In genomic region chr12:25186038-25186787, GRCh38 we compare ENCODE assay signal across 11 cellular contexts. TPM values are rescaled to one million over a fixed set of nuclear protein-coding genes. Genes with fewer than 3 reads are reported as not detected.
DNase-seq lines count a peak whose midpoint lies in the region; ATAC-seq, FAIRE-seq and TF ChIP-seq lines count a peak whose summit lies in the region.
"Had no signal": no experiment of that assay in that cellular context is flagged by ENCODE, and none has a peak within 500 bp of the region (broad histone marks: within the 10 kb centered on the region; RNA-seq: fewer than 3 reads in every experiment).

No MANE protein-coding gene starts in this region.

- peak; percentile 38 for FAIRE-seq in GM18507 (lab: Jason Lieb, UNC)

- no peak for TF ChIP-seq POLR2A in stomach (IDR thresholded peaks at IDR 0.05)

- H3K27ac ChIP-seq in effector memory CD4-positive, alpha-beta T cell (ENCODE audit: insufficient read depth, low read length, poor library complexity, severe bottlenecking), result peak overlapping the region; percentile 44
- H3K27ac ChIP-seq in caudate nucleus (ENCODE audit: low read depth, low read length) (no peak overlapping the region), stomach (no peak overlapping the region)
- H3K27ac ChIP-seq: vagina had no signal

- H3K27me3 ChIP-seq in effector memory CD4-positive, alpha-beta T cell (replicated peaks; ENCODE audit: control insufficient read depth, insufficient read depth, low read length, poor library complexity, severe bottlenecking), result no peaks in the 10 kb centered on the region
- no peaks in the 10 kb centered on the region for H3K27me3 ChIP-seq in stomach
- H3K27me3 ChIP-seq: vagina had no signal

- no peaks in the 10 kb centered on the region for H3K9me3 ChIP-seq in effector memory CD4-positive, alpha-beta T cell (ENCODE audit: control insufficient read depth, low read length)
- no peaks in the 10 kb centered on the region for H3K9me3 ChIP-seq in stomach
- H3K9me3 ChIP-seq: vagina had no signal

- no peak for TF ChIP-seq EP300 in stomach (IDR thresholded peaks at IDR 0.05)

- peak; percentile 9 for ATAC-seq in GM19468 (IDR thresholded peaks at IDR 0.05; ENCODE audit: extremely low read depth, unreplicated experiment)
- ATAC-seq in HG03565 (IDR thresholded peaks at IDR 0.05; ENCODE audit: unreplicated experiment), result peak; percentile 69
- ATAC-seq: left colon had no signal

- no peaks in the 10 kb centered on the region for H3K36me3 ChIP-seq in effector memory CD4-positive, alpha-beta T cell (ENCODE audit: control insufficient read depth, insufficient read depth, low read length)
- no peaks in the 10 kb centered on the region for H3K36me3 ChIP-seq in stomach
- H3K36me3 ChIP-seq: vagina had no signal

- 65 to 93% (median 91%) methylated on average over 4 of the region's 4 CpGs for WGBS in stomach, 5 donors

- intact Hi-C loops in posterior vena cava (cut with DNase I) (no loop called here), stomach (cut with DNase I; ENCODE audit: low total_unique reads) (no loop called here)

- DNase-seq in GM18507 (ENCODE audit: extremely low spot score, insufficient read length, low read depth) (no peak), caudate nucleus (lab: John Stamatoyannopoulos, UW) (no peak), posterior vena cava (ENCODE audit: low spot score) (no peak), DMS53 treated with DMSO at 0.1 percent for 48 hours (lab: John Stamatoyannopoulos, UW; ENCODE audit: unreplicated experiment) (no peak), stomach (no peak)
- no peak for DNase-seq in effector memory CD4-positive, alpha-beta T cell
- DNase-seq: activated CD4-positive, alpha-beta T cell treated with anti-CD3 and anti-CD28 coated beads, Interleukin-2, amount 50 U/mL, for 4 hours; left colon had no signal

- no peaks in the 10 kb centered on the region for H3K4me1 ChIP-seq in effector memory CD4-positive, alpha-beta T cell (ENCODE audit: control insufficient read depth, insufficient read depth, low read length, poor library complexity, severe bottlenecking)
- no peaks in the 10 kb centered on the region for H3K4me1 ChIP-seq in stomach
- H3K4me1 ChIP-seq: vagina had no signal

- TF ChIP-seq CTCF in stomach (IDR thresholded peaks at IDR 0.05), result no peak

- H3K4me3 ChIP-seq in effector memory CD4-positive, alpha-beta T cell (ENCODE audit: insufficient read depth, low read depth, low read length, poor library complexity, severe bottlenecking), result peak overlapping the region; percentile 42
- no peak overlapping the region for H3K4me3 ChIP-seq in stomach
- H3K4me3 ChIP-seq: vagina had no signal

RNA-seq across cellular contexts. Expression of gene DNAI7, which starts 8.7 kb away (rescaled TPM):
- total RNA-seq in posterior vena cava, result 1 to 10 TPM in 1 of 2 donors, not detected in 1; 1.1 TPM
- 1 to 10 TPM in 2 of 5 donors, under 1 TPM in 1, not detected in 2; 0.37 to 2.2 (median 1.8) TPM for total RNA-seq in stomach
- under 1 TPM in 2 of 3 donors, not detected in 1; 0.05 to 0.31 TPM for polyA plus RNA-seq in stomach

RNA-seq across cellular contexts. Expression of gene ETFRF1, which starts 8.8 kb away (rescaled TPM):
- total RNA-seq in posterior vena cava, result 10 to 100 TPM; 21.2 to 26.5 TPM
- total RNA-seq in stomach, result 10 to 100 TPM in 2 of 5 donors, 1 to 10 TPM in 3; 1.4 to 32.7 (median 8.8) TPM
- 10 to 100 TPM; 25.2 to 50.9 (median 26.8) TPM for polyA plus RNA-seq in stomach
